Comparison of ENCODE assay signal across 9 cellular contexts in the genomic region with DNA sequence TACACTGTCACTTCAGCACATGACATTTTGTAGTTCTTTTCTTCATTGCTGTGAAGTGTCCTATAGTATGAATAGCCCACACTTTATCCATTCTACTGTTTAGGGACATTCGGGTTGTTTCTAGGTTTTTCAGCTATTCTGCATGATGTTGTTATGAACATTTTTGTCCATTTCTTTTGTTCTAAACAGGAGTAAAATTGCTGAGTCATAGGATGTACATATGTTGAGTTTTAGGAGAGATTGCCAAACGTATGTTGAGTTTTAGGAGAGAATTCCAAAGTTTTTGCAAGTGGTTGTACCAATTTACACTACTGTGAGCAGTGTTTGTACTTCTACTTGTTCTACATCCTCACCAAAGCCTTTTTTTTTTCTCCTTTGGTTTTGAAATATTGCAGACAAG.
"Had no signal": no experiment of that assay in that cellular context is flagged by ENCODE, and none has a peak within 500 bp of the region (broad histone marks: within the 10 kb centered on the region; RNA-seq: fewer than 3 reads in every experiment).

No MANE protein-coding gene starts in this region.

- FAIRE-seq: HTR-8/SVneo had no signal

- H3K4me2 ChIP-seq: GM23338, KMS-11 had no signal

- DNase-seq: H7, HFFc6, Karpas-422, KBM-7 had no signal

- H3K27ac ChIP-seq: KMS-11 had no signal

- H3K4me3 ChIP-seq: GM23338, HAP-1 had no signal

- H3K36me3 ChIP-seq: HAP-1 had no signal

- H3K9ac ChIP-seq: KMS-11 had no signal

- H2AFZ ChIP-seq: GM23338 had no signal

- H3K4me1 ChIP-seq: HAP-1 had no signal

- H3K9me3 ChIP-seq: HAP-1 had no signal

- ATAC-seq: GM23338, HCT116 had no signal
